19 cellular contexts compared by ENCODE assay signal in genomic region chr22:48890693-48891554, GRCh38.
DNase-seq lines count a peak whose midpoint lies in the region; ATAC-seq and TF ChIP-seq lines count a peak whose summit lies in the region.
"Had no signal": no experiment of that assay in that cellular context is flagged by ENCODE, and none has a peak within 500 bp of the region (broad histone marks: within the 10 kb centered on the region; RNA-seq: fewer than 3 reads in every experiment).

No MANE protein-coding gene starts in this region.

- H3K4me1 Mint-ChIP-seq in activated CD4-positive, alpha-beta memory T cell treated with anti-CD3 and anti-CD28 coated beads for 36 hours (ENCODE audit: low read depth): no peaks in the 10 kb centered on the region
- H3K4me1 Mint-ChIP-seq in activated CD4-positive, alpha-beta memory T cell treated with anti-CD3 and anti-CD28 coated beads, Interleukin-2, amount 10 ng/mL, durations not matched to agents 7 days and 5 days: no peaks in the 10 kb centered on the region
- H3K4me1 Mint-ChIP-seq: IgD-negative memory B cell had no signal

- peak; percentile 1 for DNase-seq in activated CD4-positive, alpha-beta memory T cell treated with anti-CD3 and anti-CD28 coated beads for 36 hours
- DNase-seq in activated CD4-positive, alpha-beta memory T cell treated with anti-CD3 and anti-CD28 coated beads, Interleukin-2, amount 10 ng/mL, durations not matched to agents 7 days and 5 days: no peak
- DNase-seq in Peyer's patch (peak in 2 of 3 donors; percentile 5 to 15), islet precursor cell (peak; percentile 12), stomach (peak; percentile 20), HAP-1 (ENCODE audit: low spot score in 2 of 2) (no peak), uterus (no peak)
- DNase-seq: 8988T, DMS 273 treated with DMSO at 0.1 percent for 48 hours, Kasumi-1, MM.1S, NCI-H1092 treated with DMSO at 0.1 percent for 48 hours, NCI-H2081 treated with DMSO at 0.1 percent for 48 hours, NCI-H510A treated with DMSO at 0.1 percent for 48 hours, PC-9 had no signal

- H3K9me3 ChIP-seq in Peyer's patch: no peaks in the 10 kb centered on the region
- H3K9me3 ChIP-seq in stomach: peaks cover 0 to 12% (median 9%) of the 10 kb centered on the region in 4 donors
- H3K9me3 ChIP-seq in HAP-1: no peaks in the 10 kb centered on the region
- H3K9me3 ChIP-seq in uterus: no peaks in the 10 kb centered on the region

- H3K27me3 ChIP-seq in Peyer's patch: no peaks in the 10 kb centered on the region
- H3K27me3 ChIP-seq in stomach: peaks cover 0 to 72% (median 0%) of the 10 kb centered on the region in 3 donors
- no peaks in the 10 kb centered on the region for H3K27me3 ChIP-seq in HAP-1 (ENCODE audit: low read depth)
- H3K27me3 ChIP-seq in uterus: no peaks in the 10 kb centered on the region

- H3K4me3 ChIP-seq in Peyer's patch (no peak overlapping the region), stomach (no peak overlapping the region), HAP-1 (no peak overlapping the region), uterus (no peak overlapping the region)
- H3K4me3 ChIP-seq: BLaER1, PC-9 had no signal

- no peak for TF ChIP-seq EP300 in stomach (IDR thresholded peaks at IDR 0.05)

- POLR2A ChIA-PET in activated CD4-positive, alpha-beta memory T cell treated with anti-CD3 and anti-CD28 coated beads for 36 hours (lab: Charles Lee): no interaction called here
- POLR2A ChIA-PET in activated CD4-positive, alpha-beta memory T cell treated with anti-CD3 and anti-CD28 coated beads, Interleukin-2, amount 10 ng/mL, durations not matched to agents 7 days and 5 days (lab: Charles Lee): no interaction called here

- H3K27ac Mint-ChIP-seq in activated CD4-positive, alpha-beta memory T cell treated with anti-CD3 and anti-CD28 coated beads for 36 hours: no peak overlapping the region
- no peak overlapping the region for H3K27ac Mint-ChIP-seq in activated CD4-positive, alpha-beta memory T cell treated with anti-CD3 and anti-CD28 coated beads, Interleukin-2, amount 10 ng/mL, durations not matched to agents 7 days and 5 days
- H3K27ac Mint-ChIP-seq: IgD-negative memory B cell had no signal

- no peaks in the 10 kb centered on the region for H3K36me3 Mint-ChIP-seq in activated CD4-positive, alpha-beta memory T cell treated with anti-CD3 and anti-CD28 coated beads for 36 hours
- no peaks in the 10 kb centered on the region for H3K36me3 Mint-ChIP-seq in activated CD4-positive, alpha-beta memory T cell treated with anti-CD3 and anti-CD28 coated beads, Interleukin-2, amount 10 ng/mL, durations not matched to agents 7 days and 5 days (ENCODE audit: low read depth)
- H3K36me3 Mint-ChIP-seq: IgD-negative memory B cell had no signal

- 73 to 80% (median 76%) methylated on average over 14 of the region's 14 CpGs for WGBS in stomach, 5 donors

- no peak for TF ChIP-seq POLR2A in Peyer's patch (IDR thresholded peaks at IDR 0.05)
- TF ChIP-seq POLR2A in stomach (IDR thresholded peaks at IDR 0.05): no peak
- TF ChIP-seq POLR2A in uterus (IDR thresholded peaks at IDR 0.05): no peak

- no peak for ATAC-seq in HG03378 (IDR thresholded peaks at IDR 0.05; ENCODE audit: unreplicated experiment)

- in situ Hi-C loops in HAP-1 (cut with MboI; ENCODE audit: low sequenced_read_pairs): no loop called here

- H3K36me3 ChIP-seq in Peyer's patch: no peaks in the 10 kb centered on the region
- H3K36me3 ChIP-seq in stomach: no peaks in the 10 kb centered on the region
- no peaks in the 10 kb centered on the region for H3K36me3 ChIP-seq in HAP-1 (replicated peaks)
- no peaks in the 10 kb centered on the region for H3K36me3 ChIP-seq in uterus
- H3K36me3 ChIP-seq: BLaER1 had no signal

- no peaks in the 10 kb centered on the region for H3K9me3 Mint-ChIP-seq in activated CD4-positive, alpha-beta memory T cell treated with anti-CD3 and anti-CD28 coated beads for 36 hours
- H3K9me3 Mint-ChIP-seq in activated CD4-positive, alpha-beta memory T cell treated with anti-CD3 and anti-CD28 coated beads, Interleukin-2, amount 10 ng/mL, durations not matched to agents 7 days and 5 days: no peaks in the 10 kb centered on the region

- CTCF ChIA-PET in activated CD4-positive, alpha-beta memory T cell treated with anti-CD3 and anti-CD28 coated beads for 36 hours (lab: Charles Lee): no interaction called here
- CTCF ChIA-PET in activated CD4-positive, alpha-beta memory T cell treated with anti-CD3 and anti-CD28 coated beads, Interleukin-2, amount 10 ng/mL, durations not matched to agents 7 days and 5 days (lab: Charles Lee): no interaction called here

- no peak overlapping the region for H3K27ac ChIP-seq in Peyer's patch
- no peak overlapping the region for H3K27ac ChIP-seq in stomach
- no peak overlapping the region for H3K27ac ChIP-seq in uterus
- H3K27ac ChIP-seq: BLaER1, HL-60, PC-9 had no signal

- H3K4me3 Mint-ChIP-seq in activated CD4-positive, alpha-beta memory T cell treated with anti-CD3 and anti-CD28 coated beads for 36 hours: no peak overlapping the region
- no peak overlapping the region for H3K4me3 Mint-ChIP-seq in activated CD4-positive, alpha-beta memory T cell treated with anti-CD3 and anti-CD28 coated beads, Interleukin-2, amount 10 ng/mL, durations not matched to agents 7 days and 5 days
- H3K4me3 Mint-ChIP-seq: IgD-negative memory B cell had no signal

- peaks cover 15% of the 10 kb centered on the region for H3K27me3 Mint-ChIP-seq in activated CD4-positive, alpha-beta memory T cell treated with anti-CD3 and anti-CD28 coated beads for 36 hours
- H3K27me3 Mint-ChIP-seq in activated CD4-positive, alpha-beta memory T cell treated with anti-CD3 and anti-CD28 coated beads, Interleukin-2, amount 10 ng/mL, durations not matched to agents 7 days and 5 days: no peaks in the 10 kb centered on the region
- H3K27me3 Mint-ChIP-seq: IgD-negative memory B cell had no signal

- TF ChIP-seq CTCF in Peyer's patch (IDR thresholded peaks at IDR 0.05) (no peak), stomach (IDR thresholded peaks at IDR 0.05) (no peak), uterus (IDR thresholded peaks at IDR 0.05) (no peak)

- intact Hi-C loops in activated CD4-positive, alpha-beta memory T cell treated with anti-CD3 and anti-CD28 coated beads for 36 hours (cut with micrococcal nuclease): no loop called here
- intact Hi-C loops in stomach (cut with DNase I; ENCODE audit: low total_unique reads) (no loop called here), uterus (cut with DNase I; ENCODE audit: low total_unique reads) (no loop called here)

- H3K4me1 ChIP-seq in Peyer's patch (no peaks in the 10 kb centered on the region), stomach (no peaks in the 10 kb centered on the region), HAP-1 (no peaks in the 10 kb centered on the region), uterus (no peaks in the 10 kb centered on the region)
- H3K4me1 ChIP-seq: BLaER1 had no signal

Comparison
In these comparisons a context has a peak if more than half of its experiments do, and no peak if none do; other contexts are left out.
1. DNase-seq: peak in activated CD4-positive, alpha-beta memory T cell treated with anti-CD3 and anti-CD28 coated beads for 36 hours (single experiment), Peyer's patch (2 of 3), islet precursor cell (single experiment) and stomach (single experiment); none in activated CD4-positive, alpha-beta memory T cell treated with anti-CD3 and anti-CD28 coated beads, Interleukin-2, amount 10 ng/mL, durations not matched to agents 7 days and 5 days (single experiment), HAP-1 (0 of 2) and uterus (0 of 2).